33 cellular contexts compared by ENCODE assay signal in genomic region chr2:127552846-127553245, GRCh38. TPM values are rescaled to one million over a fixed set of nuclear protein-coding genes. Genes with fewer than 3 reads are reported as not detected.
DNase-seq lines count a peak whose midpoint lies in the region; ATAC-seq and TF ChIP-seq lines count a peak whose summit lies in the region.
"Had no signal": no experiment of that assay in that cellular context is flagged by ENCODE, and none has a peak within 500 bp of the region (broad histone marks: within the 10 kb centered on the region; RNA-seq: fewer than 3 reads in every experiment).

No MANE protein-coding gene starts in this region.

- peaks cover 26% of the 10 kb centered on the region for H3K27me3 Mint-ChIP-seq in activated naive CD8-positive, alpha-beta T cell treated with anti-CD3 and anti-CD28 coated beads, Interleukin-2, amount 50 U/mL, for 24 hours

- H3K4me1 ChIP-seq in spleen, result no peaks in the 10 kb centered on the region
- no peaks in the 10 kb centered on the region for H3K4me1 ChIP-seq in vagina
- H3K4me1 ChIP-seq: A549; BE2C; BLaER1; BLaER1 treated with 17β-estradiol and CSF1 and Interleukin-3, amounts not matched to agents 10 nM and 100 nM; Caco-2 had no signal

- H3K9me3 Mint-ChIP-seq in activated naive CD8-positive, alpha-beta T cell treated with anti-CD3 and anti-CD28 coated beads, Interleukin-2, amount 50 U/mL, for 24 hours, result peaks cover 16% of the 10 kb centered on the region

- intact Hi-C loops in spleen (cut with DNase I; ENCODE audit: low total_unique reads) (no loop called here), vagina (cut with DNase I) (no loop called here)

- in situ Hi-C loops in brain microvascular endothelial cell (cut with HindIII; ENCODE audit: low pct_ligation_motif_present, low sequenced_read_pairs), result no loop called here

- peaks cover 0 to 21% (median 14%) of the 10 kb centered on the region in 8 donors for H3K9me3 ChIP-seq in spleen
- H3K9me3 ChIP-seq in vagina, result no peaks in the 10 kb centered on the region
- H3K9me3 ChIP-seq: BE2C, Caco-2 had no signal

- no peaks in the 10 kb centered on the region for H3K36me3 Mint-ChIP-seq in activated naive CD8-positive, alpha-beta T cell treated with anti-CD3 and anti-CD28 coated beads, Interleukin-2, amount 50 U/mL, for 24 hours (ENCODE audit: low read depth)
- H3K36me3 Mint-ChIP-seq: CD14-positive monocyte; CD4-positive, CD25-positive, alpha-beta regulatory T cell; CD8-positive, alpha-beta T cell had no signal

- TF ChIP-seq CTCF in spleen (IDR thresholded peaks at IDR 0.05 in 8 of 11, conservative IDR thresholded peaks at IDR 0.05 in 3 of 11) (no peak), vagina (IDR thresholded peaks at IDR 0.05) (no peak), brain microvascular endothelial cell (IDR thresholded peaks at IDR 0.05; ENCODE audit: low read depth, low read length, missing control alignments) (no peak)

- WGBS in spleen, 5 donors, result 78 to 82% (median 81%) methylated on average over 2 of the region's 2 CpGs

- no peak overlapping the region for H3K27ac ChIP-seq in spleen
- H3K27ac ChIP-seq in vagina, result no peak overlapping the region
- no peak overlapping the region for H3K27ac ChIP-seq in brain microvascular endothelial cell
- H3K27ac ChIP-seq: 22Rv1; A549; BLaER1; BLaER1 treated with 17β-estradiol and CSF1 and Interleukin-3, amounts not matched to agents 10 nM and 100 nM; C4-2B had no signal

- no peaks in the 10 kb centered on the region for H3K4me1 Mint-ChIP-seq in activated naive CD8-positive, alpha-beta T cell treated with anti-CD3 and anti-CD28 coated beads, Interleukin-2, amount 50 U/mL, for 24 hours
- H3K4me1 Mint-ChIP-seq: CD14-positive monocyte; CD8-positive, alpha-beta memory T cell had no signal

- H3K4me3 ChIP-seq in spleen (no peak overlapping the region), vagina (no peak overlapping the region), brain microvascular endothelial cell (ENCODE audit: low read depth, low read length) (no peak overlapping the region)
- H3K4me3 ChIP-seq: A549; BLaER1; BLaER1 treated with 17β-estradiol and CSF1 and Interleukin-3, amounts not matched to agents 10 nM and 100 nM had no signal

- no peak overlapping the region for H3K27ac Mint-ChIP-seq in activated naive CD8-positive, alpha-beta T cell treated with anti-CD3 and anti-CD28 coated beads, Interleukin-2, amount 50 U/mL, for 24 hours
- H3K27ac Mint-ChIP-seq: B cell; CD4-positive, alpha-beta memory T cell; CD4-positive, alpha-beta T cell; CD4-positive, CD25-positive, alpha-beta regulatory T cell; CD8-positive, alpha-beta memory T cell; CD8-positive, alpha-beta T cell had no signal

- no peaks in the 10 kb centered on the region for H3K36me3 ChIP-seq in spleen
- H3K36me3 ChIP-seq in vagina, result no peaks in the 10 kb centered on the region
- H3K36me3 ChIP-seq in brain microvascular endothelial cell (replicated peaks), result no peaks in the 10 kb centered on the region
- H3K36me3 ChIP-seq: BE2C; BLaER1; BLaER1 treated with 17β-estradiol and CSF1 and Interleukin-3, amounts not matched to agents 10 nM and 100 nM had no signal

- peaks cover 0 to 4% (median 0%) of the 10 kb centered on the region in 7 donors for H3K27me3 ChIP-seq in spleen (replicated peaks in 1 of 7)
- H3K27me3 ChIP-seq in vagina, result no peaks in the 10 kb centered on the region
- no peaks in the 10 kb centered on the region for H3K27me3 ChIP-seq in brain microvascular endothelial cell (replicated peaks)
- H3K27me3 ChIP-seq: BE2C; BLaER1; BLaER1 treated with 17β-estradiol and CSF1 and Interleukin-3, amounts not matched to agents 10 nM and 100 nM had no signal

- peak; percentile 37 for DNase-seq in activated CD8-positive, alpha-beta memory T cell treated with anti-CD3 and anti-CD28 coated beads, Interleukin-2, amount 50 U/mL, for 48 hours
- DNase-seq in activated CD8-positive, alpha-beta memory T cell treated with anti-CD3 and anti-CD28 coated beads, Interleukin-2, amount 50 U/mL, for 4 hours, result no peak
- DNase-seq in spleen, result peak; percentile 7
- peak; percentile 34 to 52 for DNase-seq in vagina (ENCODE audit: extremely low spot score in 2 of 2)
- DNase-seq in brain microvascular endothelial cell, result no peak
- DNase-seq in activated naive CD8-positive, alpha-beta T cell treated with anti-CD3 and anti-CD28 coated beads, Interleukin-2, amount 50 U/mL, for 24 hours, result no peak
- DNase-seq: 8988T; ACHN; AML-193; BE2C; C1 segment of cervical spinal cord; Caco-2; Calu3; CD4-positive, alpha-beta memory T cell; CD4-positive, alpha-beta T cell; CD4-positive, CD25-positive, alpha-beta regulatory T cell; CD8-positive, alpha-beta memory T cell; CD8-positive, alpha-beta T cell; COR-L47; DMS 273 treated with DMSO at 0.1 percent for 48 hours; DMS153; DMS53; DMS79; DMS79 treated with DMSO at 0.1 percent for 48 hours; DND-41; EL had no signal

- no peak overlapping the region for H3K4me3 Mint-ChIP-seq in activated naive CD8-positive, alpha-beta T cell treated with anti-CD3 and anti-CD28 coated beads, Interleukin-2, amount 50 U/mL, for 24 hours
- H3K4me3 Mint-ChIP-seq: B cell; CD14-positive monocyte; CD4-positive, alpha-beta memory T cell; CD4-positive, alpha-beta T cell; CD4-positive, CD25-positive, alpha-beta regulatory T cell; CD8-positive, alpha-beta memory T cell; CD8-positive, alpha-beta T cell had no signal

- no peak for ATAC-seq in activated naive CD8-positive, alpha-beta T cell treated with anti-CD3 and anti-CD28 coated beads, Interleukin-2, amount 50 U/mL, for 24 hours
- ATAC-seq: A549; CD8-positive, alpha-beta T cell had no signal

- TF ChIP-seq POLR2A in spleen (IDR thresholded peaks at IDR 0.05) (no peak), vagina (IDR thresholded peaks at IDR 0.05) (no peak)

RNA-seq across cellular contexts. Expression of gene MYO7B, which starts 17.4 kb away (rescaled TPM):
- total RNA-seq in spleen, result 10 to 100 TPM; 32.3 to 55.7 (median 50.1) TPM
- polyA plus RNA-seq in spleen, result 100 to 1,000 TPM in 2 of 3 donors, 10 to 100 TPM in 1; 76.9 to 165 (median 103) TPM
- total RNA-seq in vagina, result not detected
- total RNA-seq: CD4-positive, alpha-beta memory T cell; CD4-positive, CD25-positive, alpha-beta regulatory T cell; CD8-positive, alpha-beta memory T cell had no signal
- polyA plus RNA-seq: CD4-positive, alpha-beta memory T cell; CD8-positive, alpha-beta memory T cell had no signal

RNA-seq across cellular contexts. Expression of gene IWS1, which starts 26.6 kb away (rescaled TPM):
- total RNA-seq in spleen (10 to 100 TPM; 40.5 to 59.7 (median 44.3) TPM), vagina (40.8 TPM)
- polyA plus RNA-seq in spleen, result 10 to 100 TPM; 18.8 to 28.1 (median 22.0) TPM

Comparison
In these comparisons a context has a peak if more than half of its experiments do, and no peak if none do; other contexts are left out.
1. DNase-seq: peak in activated CD8-positive, alpha-beta memory T cell treated with anti-CD3 and anti-CD28 coated beads, Interleukin-2, amount 50 U/mL, for 48 hours (single experiment), spleen (single experiment) and vagina (2 of 2); none in activated CD8-positive, alpha-beta memory T cell treated with anti-CD3 and anti-CD28 coated beads, Interleukin-2, amount 50 U/mL, for 4 hours (single experiment), brain microvascular endothelial cell (single experiment) and activated naive CD8-positive, alpha-beta T cell treated with anti-CD3 and anti-CD28 coated beads, Interleukin-2, amount 50 U/mL, for 24 hours (single experiment).
2. RNA of gene MYO7B, which starts 17.4 kb away (total RNA-seq): 32.3 to 55.7 TPM in spleen; not detected in vagina (single experiment); every median in the first group is over 10 times any median in the second.